In the genomic region with DNA sequence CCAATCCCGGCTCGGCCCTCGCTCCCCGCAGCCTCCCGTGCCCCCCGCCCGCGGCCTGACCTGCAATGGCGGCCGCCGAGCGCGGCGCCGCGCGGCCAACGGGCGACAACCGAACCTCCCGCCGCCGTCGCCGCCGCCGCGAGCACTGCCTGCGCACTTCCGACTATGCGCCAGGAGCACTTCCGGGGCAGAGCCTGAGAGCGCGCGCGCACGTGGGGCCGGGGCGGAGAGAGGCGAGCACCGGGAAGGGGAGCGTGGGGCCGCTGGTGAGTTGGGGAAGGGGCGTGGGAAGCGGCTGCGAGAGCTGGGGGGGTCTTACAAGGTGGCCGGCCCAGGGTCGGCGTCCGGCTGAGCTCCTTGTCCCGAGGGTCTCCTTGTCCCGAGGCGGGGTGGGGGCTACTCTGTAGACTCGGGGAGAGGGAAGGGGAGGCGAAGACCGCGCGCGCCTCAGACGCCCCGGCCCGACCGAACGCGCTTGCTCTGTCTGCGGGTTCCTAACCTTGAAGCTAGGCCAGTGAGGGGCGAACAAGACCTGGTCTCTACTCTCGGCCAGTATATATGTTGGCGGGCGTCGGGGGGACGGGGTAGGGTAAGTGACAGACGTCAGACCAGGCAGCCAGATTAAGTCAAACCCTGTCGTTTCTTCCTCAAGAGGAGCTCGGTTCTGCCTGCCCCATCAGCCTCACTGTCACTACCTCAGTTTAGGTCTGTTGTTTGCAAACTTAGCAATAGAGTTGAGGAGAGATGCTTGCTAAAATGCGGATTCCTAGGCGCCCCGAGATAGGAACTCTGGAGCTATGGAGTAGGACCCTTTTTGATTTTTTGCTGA, we compare ENCODE assay signal across 1 cellular context.
TF ChIP-seq lines count a peak whose summit lies in the region.

A gene with protein sequence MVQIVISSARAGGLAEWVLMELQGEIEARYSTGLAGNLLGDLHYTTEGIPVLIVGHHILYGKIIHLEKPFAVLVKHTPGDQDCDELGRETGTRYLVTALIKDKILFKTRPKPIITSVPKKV (minus strand): TSS at position 165 of the 829 bp plus-strand sequence. CDS start 11,130 bp downstream, outside the sequence.
A gene (plus strand): TSS at position 226 of the 829 bp plus-strand sequence. CDS start 811 bp downstream, outside the sequence.

TF ChIP-seq in K562, 482 proteins besides CTCF, POLR2A, EP300 and RAD21 (continues in another document):
- no peak for TF ChIP-seq ESRRB (CRISPR knock-in tag; IDR thresholded peaks at IDR 0.05; ENCODE audit: borderline replicate concordance)
- no peak for TF ChIP-seq LEF1 (IDR thresholded peaks at IDR 0.05)
- no peak for TF ChIP-seq ZNF507 (tag; conservative IDR thresholded peaks at IDR 0.05)
- no peak; a peak in 1 of 4 replicates for TF ChIP-seq SIX5 (IDR thresholded peaks at IDR 0.05; ENCODE audit: borderline replicate concordance in 1 of 2, insufficient read depth in 1 of 2, low read depth in 1 of 2, low read length in 2 of 2)
- peak; percentile 39; the same call in 1 of the 2 replicates for TF ChIP-seq MTA2 (IDR thresholded peaks at IDR 0.05; ENCODE audit: low read depth)
- TF ChIP-seq CCNT2 (IDR thresholded peaks at IDR 0.05; ENCODE audit: borderline replicate concordance, extremely low read depth, insufficient read length, low read depth, low read length), result peak; percentile 5
- TF ChIP-seq GTF2F1 (IDR thresholded peaks at IDR 0.05; ENCODE audit: low read depth, low read length), result peak; percentile 11; the same call in 1 of the 2 replicates
- TF ChIP-seq, protein P1, sequence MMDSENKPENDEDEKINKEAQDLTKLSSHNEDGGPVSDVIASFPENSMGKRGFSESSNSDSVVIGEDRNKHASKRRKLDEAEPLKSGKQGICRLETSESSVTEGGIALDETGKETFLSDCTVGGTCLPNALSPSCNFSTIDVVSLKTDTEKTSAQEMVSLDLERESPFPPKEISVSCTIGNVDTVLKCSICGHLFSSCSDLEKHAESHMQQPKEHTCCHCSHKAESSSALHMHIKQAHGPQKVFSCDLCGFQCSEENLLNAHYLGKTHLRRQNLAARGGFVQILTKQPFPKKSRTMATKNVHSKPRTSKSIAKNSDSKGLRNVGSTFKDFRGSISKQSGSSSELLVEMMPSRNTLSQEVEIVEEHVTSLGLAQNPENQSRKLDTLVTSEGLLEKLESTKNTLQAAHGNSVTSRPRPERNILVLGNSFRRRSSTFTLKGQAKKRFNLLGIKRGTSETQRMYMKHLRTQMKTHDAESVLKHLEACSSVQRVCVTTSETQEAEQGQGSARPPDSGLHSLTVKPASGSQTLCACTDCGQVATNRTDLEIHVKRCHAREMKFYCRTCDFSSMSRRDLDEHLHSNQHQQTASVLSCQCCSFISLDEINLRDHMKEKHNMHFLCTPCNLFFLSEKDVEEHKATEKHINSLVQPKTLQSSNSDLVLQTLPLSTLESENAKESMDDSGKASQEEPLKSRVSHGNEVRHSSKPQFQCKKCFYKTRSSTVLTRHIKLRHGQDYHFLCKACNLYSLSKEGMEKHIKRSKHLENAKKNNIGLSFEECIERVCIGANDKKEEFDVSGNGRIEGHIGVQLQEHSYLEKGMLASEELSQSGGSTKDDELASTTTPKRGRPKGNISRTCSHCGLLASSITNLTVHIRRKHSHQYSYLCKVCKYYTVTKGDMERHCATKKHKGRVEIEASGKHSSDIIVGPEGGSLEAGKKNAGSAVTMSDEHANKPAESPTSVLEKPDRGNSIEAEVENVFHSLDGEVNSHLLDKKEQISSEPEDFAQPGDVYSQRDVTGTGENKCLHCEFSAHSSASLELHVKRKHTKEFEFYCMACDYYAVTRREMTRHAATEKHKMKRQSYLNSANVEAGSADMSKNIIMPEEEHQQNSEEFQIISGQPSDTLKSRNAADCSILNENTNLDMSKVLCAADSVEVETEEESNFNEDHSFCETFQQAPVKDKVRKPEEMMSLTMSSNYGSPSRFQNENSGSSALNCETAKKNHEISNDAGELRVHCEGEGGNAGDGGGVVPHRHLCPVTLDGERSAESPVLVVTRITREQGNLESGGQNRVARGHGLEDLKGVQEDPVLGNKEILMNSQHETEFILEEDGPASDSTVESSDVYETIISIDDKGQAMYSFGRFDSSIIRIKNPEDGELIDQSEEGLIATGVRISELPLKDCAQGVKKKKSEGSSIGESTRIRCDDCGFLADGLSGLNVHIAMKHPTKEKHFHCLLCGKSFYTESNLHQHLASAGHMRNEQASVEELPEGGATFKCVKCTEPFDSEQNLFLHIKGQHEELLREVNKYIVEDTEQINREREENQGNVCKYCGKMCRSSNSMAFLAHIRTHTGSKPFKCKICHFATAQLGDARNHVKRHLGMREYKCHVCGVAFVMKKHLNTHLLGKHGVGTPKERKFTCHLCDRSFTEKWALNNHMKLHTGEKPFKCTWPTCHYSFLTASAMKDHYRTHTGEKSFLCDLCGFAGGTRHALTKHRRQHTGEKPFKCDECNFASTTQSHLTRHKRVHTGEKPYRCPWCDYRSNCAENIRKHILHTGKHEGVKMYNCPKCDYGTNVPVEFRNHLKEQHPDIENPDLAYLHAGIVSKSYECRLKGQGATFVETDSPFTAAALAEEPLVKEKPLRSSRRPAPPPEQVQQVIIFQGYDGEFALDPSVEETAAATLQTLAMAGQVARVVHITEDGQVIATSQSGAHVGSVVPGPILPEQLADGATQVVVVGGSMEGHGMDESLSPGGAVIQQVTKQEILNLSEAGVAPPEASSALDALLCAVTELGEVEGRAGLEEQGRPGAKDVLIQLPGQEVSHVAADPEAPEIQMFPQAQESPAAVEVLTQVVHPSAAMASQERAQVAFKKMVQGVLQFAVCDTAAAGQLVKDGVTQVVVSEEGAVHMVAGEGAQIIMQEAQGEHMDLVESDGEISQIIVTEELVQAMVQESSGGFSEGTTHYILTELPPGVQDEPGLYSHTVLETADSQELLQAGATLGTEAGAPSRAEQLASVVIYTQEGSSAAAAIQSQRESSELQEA (IDR thresholded peaks at IDR 0.05; ENCODE audit: low read depth), result no peak
- TF ChIP-seq, protein P2, sequence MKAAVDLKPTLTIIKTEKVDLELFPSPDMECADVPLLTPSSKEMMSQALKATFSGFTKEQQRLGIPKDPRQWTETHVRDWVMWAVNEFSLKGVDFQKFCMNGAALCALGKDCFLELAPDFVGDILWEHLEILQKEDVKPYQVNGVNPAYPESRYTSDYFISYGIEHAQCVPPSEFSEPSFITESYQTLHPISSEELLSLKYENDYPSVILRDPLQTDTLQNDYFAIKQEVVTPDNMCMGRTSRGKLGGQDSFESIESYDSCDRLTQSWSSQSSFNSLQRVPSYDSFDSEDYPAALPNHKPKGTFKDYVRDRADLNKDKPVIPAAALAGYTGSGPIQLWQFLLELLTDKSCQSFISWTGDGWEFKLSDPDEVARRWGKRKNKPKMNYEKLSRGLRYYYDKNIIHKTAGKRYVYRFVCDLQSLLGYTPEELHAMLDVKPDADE (conservative IDR thresholded peaks at IDR 0.05; ENCODE audit: control insufficient read depth, low read depth, low read length), result no peak; the same call in 1 of the 2 replicates
- TF ChIP-seq, protein P3, sequence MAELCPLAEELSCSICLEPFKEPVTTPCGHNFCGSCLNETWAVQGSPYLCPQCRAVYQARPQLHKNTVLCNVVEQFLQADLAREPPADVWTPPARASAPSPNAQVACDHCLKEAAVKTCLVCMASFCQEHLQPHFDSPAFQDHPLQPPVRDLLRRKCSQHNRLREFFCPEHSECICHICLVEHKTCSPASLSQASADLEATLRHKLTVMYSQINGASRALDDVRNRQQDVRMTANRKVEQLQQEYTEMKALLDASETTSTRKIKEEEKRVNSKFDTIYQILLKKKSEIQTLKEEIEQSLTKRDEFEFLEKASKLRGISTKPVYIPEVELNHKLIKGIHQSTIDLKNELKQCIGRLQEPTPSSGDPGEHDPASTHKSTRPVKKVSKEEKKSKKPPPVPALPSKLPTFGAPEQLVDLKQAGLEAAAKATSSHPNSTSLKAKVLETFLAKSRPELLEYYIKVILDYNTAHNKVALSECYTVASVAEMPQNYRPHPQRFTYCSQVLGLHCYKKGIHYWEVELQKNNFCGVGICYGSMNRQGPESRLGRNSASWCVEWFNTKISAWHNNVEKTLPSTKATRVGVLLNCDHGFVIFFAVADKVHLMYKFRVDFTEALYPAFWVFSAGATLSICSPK (IDR thresholded peaks at IDR 0.05; ENCODE audit: borderline replicate concordance), result no peak
- TF ChIP-seq POLR2G (IDR thresholded peaks at IDR 0.05; ENCODE audit: low read depth, low read length), result peak; percentile 99
- TF ChIP-seq, protein P4, sequence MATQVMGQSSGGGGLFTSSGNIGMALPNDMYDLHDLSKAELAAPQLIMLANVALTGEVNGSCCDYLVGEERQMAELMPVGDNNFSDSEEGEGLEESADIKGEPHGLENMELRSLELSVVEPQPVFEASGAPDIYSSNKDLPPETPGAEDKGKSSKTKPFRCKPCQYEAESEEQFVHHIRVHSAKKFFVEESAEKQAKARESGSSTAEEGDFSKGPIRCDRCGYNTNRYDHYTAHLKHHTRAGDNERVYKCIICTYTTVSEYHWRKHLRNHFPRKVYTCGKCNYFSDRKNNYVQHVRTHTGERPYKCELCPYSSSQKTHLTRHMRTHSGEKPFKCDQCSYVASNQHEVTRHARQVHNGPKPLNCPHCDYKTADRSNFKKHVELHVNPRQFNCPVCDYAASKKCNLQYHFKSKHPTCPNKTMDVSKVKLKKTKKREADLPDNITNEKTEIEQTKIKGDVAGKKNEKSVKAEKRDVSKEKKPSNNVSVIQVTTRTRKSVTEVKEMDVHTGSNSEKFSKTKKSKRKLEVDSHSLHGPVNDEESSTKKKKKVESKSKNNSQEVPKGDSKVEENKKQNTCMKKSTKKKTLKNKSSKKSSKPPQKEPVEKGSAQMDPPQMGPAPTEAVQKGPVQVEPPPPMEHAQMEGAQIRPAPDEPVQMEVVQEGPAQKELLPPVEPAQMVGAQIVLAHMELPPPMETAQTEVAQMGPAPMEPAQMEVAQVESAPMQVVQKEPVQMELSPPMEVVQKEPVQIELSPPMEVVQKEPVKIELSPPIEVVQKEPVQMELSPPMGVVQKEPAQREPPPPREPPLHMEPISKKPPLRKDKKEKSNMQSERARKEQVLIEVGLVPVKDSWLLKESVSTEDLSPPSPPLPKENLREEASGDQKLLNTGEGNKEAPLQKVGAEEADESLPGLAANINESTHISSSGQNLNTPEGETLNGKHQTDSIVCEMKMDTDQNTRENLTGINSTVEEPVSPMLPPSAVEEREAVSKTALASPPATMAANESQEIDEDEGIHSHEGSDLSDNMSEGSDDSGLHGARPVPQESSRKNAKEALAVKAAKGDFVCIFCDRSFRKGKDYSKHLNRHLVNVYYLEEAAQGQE (CRISPR knock-in tag; IDR thresholded peaks at IDR 0.05; ENCODE audit: low read depth), result 0 out of 2 replicates have a peak, but pooled peaks have one; percentile 20
- TF ChIP-seq ZBTB7A (IDR thresholded peaks at IDR 0.05; ENCODE audit: borderline replicate concordance, control insufficient read depth, low read depth, low read length), result peak; percentile 61; the same call in 1 of the 2 replicates
- TF ChIP-seq FOXK2 (conservative IDR thresholded peaks at IDR 0.05 in 1 of 2, IDR thresholded peaks at IDR 0.05 in 1 of 2; ENCODE audit: low read depth in 2 of 2), result 0 out of 4 replicates have a peak, but pooled peaks of 1 of the 2 experiments have one; percentile 14
- peak; percentile 42 for TF ChIP-seq PCBP2 (IDR thresholded peaks at IDR 0.05; ENCODE audit: low read depth, low read length, poor library complexity, severe bottlenecking)
- no peak for TF ChIP-seq ZNF124 (CRISPR knock-in tag; IDR thresholded peaks at IDR 0.05)
- no peak for TF ChIP-seq KLF13 (tag; IDR thresholded peaks at IDR 0.05; ENCODE audit: borderline replicate concordance, low read depth)
- TF ChIP-seq, protein P5, sequence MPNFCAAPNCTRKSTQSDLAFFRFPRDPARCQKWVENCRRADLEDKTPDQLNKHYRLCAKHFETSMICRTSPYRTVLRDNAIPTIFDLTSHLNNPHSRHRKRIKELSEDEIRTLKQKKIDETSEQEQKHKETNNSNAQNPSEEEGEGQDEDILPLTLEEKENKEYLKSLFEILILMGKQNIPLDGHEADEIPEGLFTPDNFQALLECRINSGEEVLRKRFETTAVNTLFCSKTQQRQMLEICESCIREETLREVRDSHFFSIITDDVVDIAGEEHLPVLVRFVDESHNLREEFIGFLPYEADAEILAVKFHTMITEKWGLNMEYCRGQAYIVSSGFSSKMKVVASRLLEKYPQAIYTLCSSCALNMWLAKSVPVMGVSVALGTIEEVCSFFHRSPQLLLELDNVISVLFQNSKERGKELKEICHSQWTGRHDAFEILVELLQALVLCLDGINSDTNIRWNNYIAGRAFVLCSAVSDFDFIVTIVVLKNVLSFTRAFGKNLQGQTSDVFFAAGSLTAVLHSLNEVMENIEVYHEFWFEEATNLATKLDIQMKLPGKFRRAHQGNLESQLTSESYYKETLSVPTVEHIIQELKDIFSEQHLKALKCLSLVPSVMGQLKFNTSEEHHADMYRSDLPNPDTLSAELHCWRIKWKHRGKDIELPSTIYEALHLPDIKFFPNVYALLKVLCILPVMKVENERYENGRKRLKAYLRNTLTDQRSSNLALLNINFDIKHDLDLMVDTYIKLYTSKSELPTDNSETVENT (CRISPR knock-in tag; IDR thresholded peaks at IDR 0.05), result peak; percentile 56
- TF ChIP-seq, protein P6, sequence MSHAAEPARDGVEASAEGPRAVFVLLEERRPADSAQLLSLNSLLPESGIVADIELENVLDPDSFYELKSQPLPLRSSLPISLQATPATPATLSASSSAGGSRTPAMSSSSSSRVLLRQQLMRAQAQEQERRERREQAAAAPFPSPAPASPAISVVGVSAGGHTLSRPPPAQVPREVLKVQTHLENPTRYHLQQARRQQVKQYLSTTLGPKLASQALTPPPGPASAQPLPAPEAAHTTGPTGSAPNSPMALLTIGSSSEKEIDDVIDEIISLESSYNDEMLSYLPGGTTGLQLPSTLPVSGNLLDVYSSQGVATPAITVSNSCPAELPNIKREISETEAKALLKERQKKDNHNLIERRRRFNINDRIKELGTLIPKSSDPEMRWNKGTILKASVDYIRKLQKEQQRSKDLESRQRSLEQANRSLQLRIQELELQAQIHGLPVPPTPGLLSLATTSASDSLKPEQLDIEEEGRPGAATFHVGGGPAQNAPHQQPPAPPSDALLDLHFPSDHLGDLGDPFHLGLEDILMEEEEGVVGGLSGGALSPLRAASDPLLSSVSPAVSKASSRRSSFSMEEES (CRISPR knock-in tag; IDR thresholded peaks at IDR 0.05), result no peak
- peak; percentile 48; the same call in 1 of the 2 replicates for TF ChIP-seq FOXP1 (CRISPR knock-in tag; IDR thresholded peaks at IDR 0.05)
- TF ChIP-seq PCBP1 (IDR thresholded peaks at IDR 0.05; ENCODE audit: low read depth, low read length, poor library complexity, severe bottlenecking), result peak; percentile 62
- TF ChIP-seq ZNF274 (IDR thresholded peaks at IDR 0.05; ENCODE audit: borderline replicate concordance, low read depth, low read length), result no peak
- peak; percentile 75 for TF ChIP-seq HDAC2 (IDR thresholded peaks at IDR 0.05)
- TF ChIP-seq KDM5B (IDR thresholded peaks at IDR 0.05; ENCODE audit: insufficient replicate concordance, low read depth, low read length), result peak; percentile 20
- TF ChIP-seq ZNF24 (IDR thresholded peaks at IDR 0.05), result 0 out of 2 replicates have a peak, but pooled peaks have one; percentile 18
- TF ChIP-seq DIDO1 (tag; IDR thresholded peaks at IDR 0.05; ENCODE audit: low read depth), result 0 out of 2 replicates have a peak, but pooled peaks have one; percentile 24
- TF ChIP-seq PHF20 (IDR thresholded peaks at IDR 0.05; ENCODE audit: partially characterized antibody), result peak; percentile 69
- TF ChIP-seq, protein P7, sequence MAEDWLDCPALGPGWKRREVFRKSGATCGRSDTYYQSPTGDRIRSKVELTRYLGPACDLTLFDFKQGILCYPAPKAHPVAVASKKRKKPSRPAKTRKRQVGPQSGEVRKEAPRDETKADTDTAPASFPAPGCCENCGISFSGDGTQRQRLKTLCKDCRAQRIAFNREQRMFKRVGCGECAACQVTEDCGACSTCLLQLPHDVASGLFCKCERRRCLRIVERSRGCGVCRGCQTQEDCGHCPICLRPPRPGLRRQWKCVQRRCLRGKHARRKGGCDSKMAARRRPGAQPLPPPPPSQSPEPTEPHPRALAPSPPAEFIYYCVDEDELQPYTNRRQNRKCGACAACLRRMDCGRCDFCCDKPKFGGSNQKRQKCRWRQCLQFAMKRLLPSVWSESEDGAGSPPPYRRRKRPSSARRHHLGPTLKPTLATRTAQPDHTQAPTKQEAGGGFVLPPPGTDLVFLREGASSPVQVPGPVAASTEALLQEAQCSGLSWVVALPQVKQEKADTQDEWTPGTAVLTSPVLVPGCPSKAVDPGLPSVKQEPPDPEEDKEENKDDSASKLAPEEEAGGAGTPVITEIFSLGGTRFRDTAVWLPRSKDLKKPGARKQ (CRISPR knock-in tag; IDR thresholded peaks at IDR 0.05), result no peak
